Comparison of ENCODE assay signal across 24 cellular contexts in genomic region chr12:130577348-130577747, GRCh38.
"Had no signal": no experiment of that assay in that cellular context is flagged by ENCODE, and none has a peak within 500 bp of the region (broad histone marks: within the 10 kb centered on the region; RNA-seq: fewer than 3 reads in every experiment).

No MANE protein-coding gene starts in this region.

- H3K27ac Mint-ChIP-seq: activated naive CD8-positive, alpha-beta T cell; activated T-cell treated with anti-CD3 and anti-CD28 coated beads, Interleukin-2, amount 50 U/mL, for 72 hours; effector memory CD8-positive, alpha-beta T cell; nephron had no signal

- H3K27ac ChIP-seq: ascending aorta, cardiac muscle cell, coronary artery, gastroesophageal sphincter, hepatocyte, left ventricle myocardium inferior, neutrophil, ovary, right lobe of liver, upper lobe of left lung had no signal

- H3K4me3 ChIP-seq: ascending aorta, cardiac muscle cell, coronary artery, gastroesophageal sphincter, hepatocyte, left ventricle myocardium inferior, ovary, right lobe of liver, upper lobe of left lung had no signal

- H3K4me3 Mint-ChIP-seq: activated naive CD8-positive, alpha-beta T cell; activated T-cell treated with anti-CD3 and anti-CD28 coated beads, Interleukin-2, amount 50 U/mL, for 72 hours; brain; effector memory CD8-positive, alpha-beta T cell; nephron had no signal

- H3K9me3 Mint-ChIP-seq: activated T-cell treated with anti-CD3 and anti-CD28 coated beads, Interleukin-2, amount 50 U/mL, for 72 hours had no signal

- H3K36me3 ChIP-seq: ascending aorta, cardiac muscle cell, gastroesophageal sphincter, left ventricle myocardium inferior, neutrophil, ovary, right lobe of liver, upper lobe of left lung had no signal

- H3K36me3 Mint-ChIP-seq: activated naive CD8-positive, alpha-beta T cell; brain had no signal

- H3K4me1 ChIP-seq: ascending aorta, gastroesophageal sphincter, left ventricle myocardium inferior, right lobe of liver, upper lobe of left lung had no signal

- H3K4me2 ChIP-seq: hepatocyte had no signal

- ATAC-seq: activated T-cell treated with anti-CD3 and anti-CD28 coated beads, Interleukin-2, amount 50 U/mL, for 72 hours; effector memory CD8-positive, alpha-beta T cell; gastroesophageal sphincter; right lobe of liver had no signal

- H2AFZ ChIP-seq: hepatocyte had no signal

- H3K27me3 ChIP-seq: ascending aorta, cardiac muscle cell, hepatocyte, neutrophil, ovary, right lobe of liver, upper lobe of left lung had no signal

- H3K9me3 ChIP-seq: ascending aorta, left ventricle myocardium inferior, neutrophil, ovary, right lobe of liver, upper lobe of left lung had no signal

- DNase-seq: activated CD4-positive, alpha-beta T cell treated with anti-CD3 and anti-CD28 coated beads for 4 hours; activated CD4-positive, alpha-beta T cell treated with anti-CD3 and anti-CD28 coated beads, Interleukin-2, amount 50 U/mL, for 4 hours; activated naive CD4-positive, alpha-beta T cell treated with Interleukin-2 at 50 U/mL for 16 hours; activated T-cell treated with anti-CD3 and anti-CD28 coated beads for 4 hours; activated T-cell treated with anti-CD3 and anti-CD28 coated beads, Interleukin-2, amount 50 U/mL, for 72 hours; effector memory CD8-positive, alpha-beta T cell; erythroblast; islet precursor cell; left ventricle myocardium inferior; mammary epithelial cell; ovary; right lobe of liver; stimulated activated CD4-positive, alpha-beta T cell treated with anti-CD3 and anti-CD28 coated beads, Interleukin-2, amount 100 ng/mL, for 48 hours; stimulated activated naive CD4-positive, alpha-beta T cell treated with Interleukin-2 at 50 U/mL for 16 hours; upper lobe of left lung had no signal

- H3K79me2 ChIP-seq: hepatocyte had no signal
